In genomic region chr20:20450461-20451027, GRCh38 we compare ENCODE assay signal across 1 cellular context.
TF ChIP-seq lines count a peak whose summit lies in the region.

No MANE protein-coding gene starts in this region.

TF ChIP-seq in GM23338, 12 proteins besides CTCF, POLR2A, EP300 and RAD21 (continued from another document):
- TF ChIP-seq ZNF462 (CRISPR knock-in tag; IDR thresholded peaks at IDR 0.05) (no peak), ETS1 (IDR thresholded peaks at IDR 0.05) (no peak), ZNF331 (CRISPR knock-in tag; IDR thresholded peaks at IDR 0.05; ENCODE audit: low read depth) (no peak), JUNB (IDR thresholded peaks at IDR 0.05; ENCODE audit: unreplicated experiment) (no peak), ZNF114 (CRISPR knock-in tag; IDR thresholded peaks at IDR 0.05) (no peak), POLR2AphosphoS5 (IDR thresholded peaks at IDR 0.05; ENCODE audit: low read depth) (no peak)
